8 cellular contexts compared by ENCODE assay signal in genomic region chr15:43514241-43515057, GRCh38. TPM values are rescaled to one million over a fixed set of nuclear protein-coding genes. Genes with fewer than 3 reads are reported as not detected.
DNase-seq lines count a peak whose midpoint lies in the region; ATAC-seq and TF ChIP-seq lines count a peak whose summit lies in the region.

No MANE protein-coding gene starts in this region.

- no peak overlapping the region for H3K4me3 ChIP-seq in DOHH2 (ENCODE audit: low read length)
- H3K4me3 ChIP-seq in skeletal muscle tissue (ENCODE audit: low read length in 3 of 3), result no peak overlapping the region

- H3F3A ChIP-seq in DOHH2 (ENCODE audit: control insufficient read depth, insufficient read depth), result no peaks in the 10 kb centered on the region

- peak overlapping the region in 2 of 3 donors; percentile 7 to 10 for H3K9ac ChIP-seq in skeletal muscle tissue (ENCODE audit: low read depth in 1 of 3, low read length in 3 of 3)

- no peaks in the 10 kb centered on the region for H3K79me2 ChIP-seq in DOHH2 (ENCODE audit: control insufficient read depth, low read length)

- H3K9me3 ChIP-seq in DOHH2 (ENCODE audit: control insufficient read depth, insufficient read depth, low read length) (no peaks in the 10 kb centered on the region), KOPT-K1 (ENCODE audit: insufficient read depth, low read length, poor library complexity, severe bottlenecking) (no peaks in the 10 kb centered on the region), skeletal muscle tissue (ENCODE audit: control insufficient read depth in 3 of 3, low read length in 3 of 3) (no peaks in the 10 kb centered on the region)

- H3K27ac ChIP-seq in DOHH2 (ENCODE audit: low read depth, low read length), result no peak overlapping the region
- peak overlapping the region; percentile 70 for H3K27ac ChIP-seq in KOPT-K1 (ENCODE audit: low read depth, low read length, poor library complexity, severe bottlenecking)
- peak overlapping the region; percentile 64 for H3K27ac ChIP-seq in skeletal muscle tissue (ENCODE audit: low read depth, low read length)

- intact Hi-C loops in left cardiac atrium (cut with DNase I), result no loop called here

- peaks cover 36% of the 10 kb centered on the region for H3K27me3 ChIP-seq in DOHH2 (ENCODE audit: control insufficient read depth, low read length)
- peaks cover 0 to 8% (median 7%) of the 10 kb centered on the region in 3 donors for H3K27me3 ChIP-seq in skeletal muscle tissue (ENCODE audit: control insufficient read depth in 3 of 3, insufficient read depth in 3 of 3, low read length in 3 of 3)

- H4K20me1 ChIP-seq in DOHH2 (ENCODE audit: control insufficient read depth, insufficient read depth, low read depth, low read length), result peaks cover 5% of the 10 kb centered on the region; the same call in 1 of the 2 replicates

- H3K4me1 ChIP-seq in DOHH2 (ENCODE audit: control insufficient read depth, low read length) (peaks cover 41% of the 10 kb centered on the region), skeletal muscle tissue (ENCODE audit: control insufficient read depth in 3 of 3, insufficient read depth in 3 of 3, low read length in 3 of 3) (peaks cover 45 to 67% (median 53%) of the 10 kb centered on the region in 3 donors)

- no peak for ATAC-seq in left cardiac atrium
- no peak for ATAC-seq in HG03025 (IDR thresholded peaks at IDR 0.05; ENCODE audit: low FRiP score, unreplicated experiment)

- H3K9me2 ChIP-seq in DOHH2 (replicated peaks; ENCODE audit: control insufficient read depth, low read length), result no peaks in the 10 kb centered on the region

- no peak overlapping the region for H3K4me2 ChIP-seq in DOHH2 (ENCODE audit: low read length)

- DNase-seq in activated CD4-positive, alpha-beta T cell treated with anti-CD3 and anti-CD28 coated beads, Interleukin-2, amount 50 U/mL, for 48 hours, result peak; percentile 11 to 14
- DNase-seq in left cardiac atrium, result peak; percentile 59
- DNase-seq in islet precursor cell, result no peak
- no peak for DNase-seq in mesenteric fat pad (ENCODE audit: low spot score)

- TF ChIP-seq CTCF in DOHH2 (IDR thresholded peaks at IDR 0.05; ENCODE audit: low read depth, low read length, poor library complexity, severe bottlenecking), result peak; percentile 73

- H3K36me3 ChIP-seq in DOHH2 (ENCODE audit: control insufficient read depth, low read length) (no peaks in the 10 kb centered on the region), KOPT-K1 (ENCODE audit: insufficient read depth, low read length) (no peaks in the 10 kb centered on the region), skeletal muscle tissue (ENCODE audit: control insufficient read depth in 3 of 3, insufficient read depth in 3 of 3, low read length in 3 of 3) (no peaks in the 10 kb centered on the region)

RNA-seq across cellular contexts. Expression of gene MAP1A, which starts 3.0 kb away (rescaled TPM):
- total RNA-seq in left cardiac atrium (10 to 100 TPM; 23.8 to 24.5 TPM), skeletal muscle tissue (19.3 TPM), mesenteric fat pad (13.8 TPM)

RNA-seq across cellular contexts. Expression of gene TP53BP1, which starts 21.5 kb away (rescaled TPM):
- 10 to 100 TPM; 30.1 to 33.5 TPM for total RNA-seq in left cardiac atrium
- 87.2 TPM for total RNA-seq in skeletal muscle tissue
- total RNA-seq in mesenteric fat pad, result 44.8 TPM

Comparison
In these comparisons a context has a peak if more than half of its experiments do, and no peak if none do; other contexts are left out.
1. DNase-seq: peak in activated CD4-positive, alpha-beta T cell treated with anti-CD3 and anti-CD28 coated beads, Interleukin-2, amount 50 U/mL, for 48 hours (2 of 2) and left cardiac atrium (single experiment); none in islet precursor cell (single experiment) and mesenteric fat pad (single experiment).